Comparison of ENCODE assay signal across 34 cellular contexts in genomic region chr1:102181341-102181740, GRCh38.
"Had no signal": no experiment of that assay in that cellular context is flagged by ENCODE, and none has a peak within 500 bp of the region (broad histone marks: within the 10 kb centered on the region; RNA-seq: fewer than 3 reads in every experiment).

No MANE protein-coding gene starts in this region.

- DNase-seq: Karpas-422, Kasumi-1, MG63, MM.1S, MV-4-11, NCI-H1048, NCI-H1092, NCI-H1092 treated with DMSO at 0.1 percent for 48 hours, NCI-H1105, NCI-H1105 treated with DMSO at 0.1 percent for 48 hours, NCI-H1417, NCI-H1417 treated with DMSO at 0.1 percent for 48 hours, NCI-H1436, NCI-H1436 treated with DMSO at 0.1 percent for 48 hours, NCI-H146, NCI-H1694, NCI-H1694 treated with DMSO at 0.1 percent for 48 hours, NCI-H187, NCI-H187 treated with DMSO at 0.1 percent for 48 hours, NCI-H1930, NCI-H2029, NCI-H2029 treated with DMSO at 0.1 percent for 48 hours, NCI-H2081, NCI-H2081 treated with DMSO at 0.1 percent for 48 hours, NCI-H2107, NCI-H2171, NCI-H2171 treated with DMSO at 0.1 percent for 48 hours, NCI-H2227 treated with DMSO at 0.1 percent for 48 hours, NCI-H226, NCI-H345, NCI-H446 treated with DMSO at 0.1 percent for 48 hours, NCI-H510A, NCI-H510A treated with DMSO at 0.1 percent for 48 hours, NCI-H524 had no signal

- H3K27me3 ChIP-seq: MG63 had no signal

- H3K4me3 ChIP-seq: MG63 had no signal

- H3K36me3 ChIP-seq: MG63 had no signal

- H3K9me3 ChIP-seq: MG63 had no signal
